In the genomic region with DNA sequence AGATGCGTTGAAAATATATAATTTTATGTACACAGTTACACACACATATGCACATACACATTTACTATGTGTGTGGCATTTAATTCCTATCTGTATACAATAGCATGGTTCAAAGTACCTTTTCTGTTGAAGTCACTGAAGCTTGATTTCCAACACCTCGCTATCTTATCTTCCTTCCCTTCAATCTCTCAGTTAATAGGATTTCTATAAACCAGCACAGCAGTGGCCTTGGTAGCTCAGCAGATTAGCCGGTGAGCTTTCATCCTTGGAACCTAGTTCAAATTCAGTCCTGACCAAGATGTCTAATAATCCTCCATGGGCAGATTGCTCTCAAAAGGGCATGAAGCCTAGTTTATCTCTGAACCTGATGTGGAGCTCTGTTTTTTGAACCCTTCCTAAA, we compare ENCODE assay signal across 32 cellular contexts.
"Had no signal": no experiment of that assay in that cellular context is flagged by ENCODE, and none has a peak within 500 bp of the region (broad histone marks: within the 10 kb centered on the region; RNA-seq: fewer than 3 reads in every experiment).

No MANE protein-coding gene starts in this region.

- H3K36me3 ChIP-seq: heart right ventricle, left lung, lower lobe of right lung, neural progenitor cell, pancreas, prostate gland, thyroid gland, transverse colon, upper lobe of left lung, vagina had no signal

- H3K27ac ChIP-seq: heart right ventricle, left lung, lower lobe of right lung, neural progenitor cell, pancreas, prostate gland, skin epidermis, testis, thyroid gland, transverse colon, upper lobe of left lung, vagina had no signal

- H3K9ac ChIP-seq: neural progenitor cell had no signal

- H3K27me3 ChIP-seq: heart right ventricle, left lung, neural progenitor cell, pancreas, testis, thyroid gland, transverse colon, upper lobe of left lung, vagina had no signal

- H3K4me1 ChIP-seq: heart right ventricle, left lung, lower lobe of right lung, neural progenitor cell, pancreas, prostate gland, testis, thyroid gland, transverse colon, upper lobe of left lung, vagina had no signal

- H3K4me2 ChIP-seq: neural progenitor cell had no signal

- H3K4me3 ChIP-seq: heart right ventricle, left lung, lower lobe of right lung, neural progenitor cell, pancreas, prostate gland, skin epidermis, testis, thyroid gland, transverse colon, upper lobe of left lung, vagina had no signal

- DNase-seq: heart right ventricle; hippocampal formation; immature natural killer cell; kidney; left colon; left lung; lower lobe of right lung; mammary epithelial cell; mesenchymal stem cell; naive B cell; natural killer cell; nephron progenitor cell; pancreas; posterior cingulate gyrus; retina; right cardiac atrium; stimulated activated CD4-positive, alpha-beta T cell treated with anti-CD3 and anti-CD28 coated beads, Interleukin-1b, Interleukin-23, amount 100 ng/mL, for 48 hours; stimulated activated CD4-positive, alpha-beta T cell treated with anti-CD3 and anti-CD28 coated beads, Interleukin-2, amount 100 ng/mL, for 48 hours; stimulated activated CD4-positive, alpha-beta T cell treated with anti-CD3 and anti-CD28 coated beads, Interleukin-4, amount 100 ng/mL, for 4 hours; stimulated activated CD8-positive, alpha-beta memory T cell treated with anti-CD3 and anti-CD28 coated beads, Interleukin-4, amount 100 ng/mL, for 48 hours; stimulated activated naive CD4-positive, alpha-beta T cell treated with Interleukin-2 at 50 U/mL for 16 hours; stimulated activated naive CD8-positive, alpha-beta T cell treated with anti-CD3 and anti-CD28 coated beads, Interleukin-15, amount 100 ng/mL, for 72 hours; testis; thyroid gland; transverse colon; upper lobe of left lung had no signal

- H2AFZ ChIP-seq: neural progenitor cell had no signal

- H3K9me3 ChIP-seq: lower lobe of right lung, pancreas, prostate gland, testis, thyroid gland, vagina had no signal

- ATAC-seq: heart right ventricle; left colon; left lung; lower lobe of right lung; natural killer cell; right cardiac atrium; sciatic nerve; stimulated activated memory B cell treated with anti-CD40 and anti-IgM and Interleukin-4, amounts not matched to agents 10 μg/mL and 1 μg/mL and 100 μg/mL, for 72 hours; stimulated activated naive CD8-positive, alpha-beta T cell treated with anti-CD3 and anti-CD28 coated beads, Interleukin-15, amount 100 ng/mL, for 72 hours had no signal
